In the genomic region with DNA sequence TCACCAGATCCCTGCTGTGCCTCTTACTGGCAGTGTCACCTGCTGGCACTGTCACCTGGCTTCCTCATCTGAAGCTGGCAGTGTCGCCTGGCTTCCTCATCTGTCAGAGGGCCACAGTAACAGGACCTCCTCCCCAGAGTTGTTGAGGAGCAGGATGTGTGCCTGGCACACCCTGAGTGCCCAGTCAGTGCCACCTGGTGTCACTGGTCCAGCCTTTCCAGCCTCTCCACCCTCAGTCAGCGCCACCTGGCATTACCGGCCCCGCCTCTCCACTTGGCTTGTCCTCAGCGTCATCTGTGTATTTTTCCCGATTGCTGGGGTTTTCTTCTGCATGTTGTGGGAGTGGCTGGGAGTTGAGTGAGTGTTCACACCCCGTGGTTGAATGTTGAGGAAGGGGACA, we compare ENCODE assay signal across 9 cellular contexts. TPM values are rescaled to one million over a fixed set of nuclear protein-coding genes. Genes with fewer than 3 reads are reported as not detected.
DNase-seq lines count a peak whose midpoint lies in the region; ATAC-seq and TF ChIP-seq lines count a peak whose summit lies in the region.
"Had no signal": no experiment of that assay in that cellular context is flagged by ENCODE, and none has a peak within 500 bp of the region (broad histone marks: within the 10 kb centered on the region; RNA-seq: fewer than 3 reads in every experiment).

No MANE protein-coding gene starts in this region.

- H3K27ac ChIP-seq in epithelial cell of prostate (peak overlapping the region; percentile 5), thyroid gland (peak overlapping the region; percentile 19 to 71 (median 63))

- H3K36me3 Mint-ChIP-seq in activated T-cell treated with anti-CD3 and anti-CD28 coated beads, Interleukin-2, amount 50 U/mL, for 72 hours (ENCODE audit: insufficient read depth in 2 of 2): peaks cover 2 to 12% of the 10 kb centered on the region in 2 donors

- H3K27me3 ChIP-seq in thyroid gland: no peaks in the 10 kb centered on the region

- no peak for ATAC-seq in activated T-cell treated with anti-CD3 and anti-CD28 coated beads, Interleukin-2, amount 50 U/mL, for 72 hours (replicated peaks in 1 of 2)
- no peak for ATAC-seq in HG03469 (IDR thresholded peaks at IDR 0.05; ENCODE audit: unreplicated experiment)

- H3K4me3 ChIP-seq in thyroid gland (replicated peaks in 1 of 3): no peak overlapping the region

- H3K9me3 ChIP-seq in thyroid gland: no peaks in the 10 kb centered on the region

- peak overlapping the region; percentile 5 for H3K27ac Mint-ChIP-seq in activated T-cell treated with anti-CD3 and anti-CD28 coated beads, Interleukin-2, amount 50 U/mL, for 72 hours

- no peaks in the 10 kb centered on the region for H3K9me3 Mint-ChIP-seq in activated T-cell treated with anti-CD3 and anti-CD28 coated beads, Interleukin-2, amount 50 U/mL, for 72 hours

- TF ChIP-seq POLR2A in thyroid gland (IDR thresholded peaks at IDR 0.05): peak in 1 of 2 donors; percentile 16

- no peaks in the 10 kb centered on the region for H3K27me3 Mint-ChIP-seq in activated T-cell treated with anti-CD3 and anti-CD28 coated beads, Interleukin-2, amount 50 U/mL, for 72 hours (ENCODE audit: low read depth)

- peaks cover 28 to 56% of the 10 kb centered on the region in 2 donors for H3K4me1 ChIP-seq in thyroid gland

- intact Hi-C loops in thyroid gland (cut with DNase I): loop anchor here (5.0 kb wide), 1 partner anchor 115 kb away; no protein-coding TSS in a partner anchor

- no peaks in the 10 kb centered on the region for H3K36me3 ChIP-seq in thyroid gland

- no peak for TF ChIP-seq CTCF in thyroid gland (IDR thresholded peaks at IDR 0.05)

- H3K4me3 Mint-ChIP-seq in activated T-cell treated with anti-CD3 and anti-CD28 coated beads, Interleukin-2, amount 50 U/mL, for 72 hours: no peak overlapping the region

- no peak for DNase-seq in activated T-cell treated with anti-CD3 and anti-CD28 coated beads, Interleukin-2, amount 50 U/mL, for 72 hours
- DNase-seq in activated T-cell treated with anti-CD3 and anti-CD28 coated beads, Interleukin-2, amount 50 U/mL, for 1 hour: no peak
- peak; percentile 70 for DNase-seq in NCI-H345 treated with DMSO at 0.1 percent for 48 hours (lab: John Stamatoyannopoulos, UW; ENCODE audit: unreplicated experiment)
- no peak for DNase-seq in epithelial cell of prostate (ENCODE audit: low read depth, low spot score)
- DNase-seq in thyroid gland: peak; percentile 76 to 82
- DNase-seq in NCI-H82 treated with DMSO at 0.1 percent for 48 hours (lab: John Stamatoyannopoulos, UW; ENCODE audit: unreplicated experiment): no peak
- no peak for DNase-seq in activated gamma-delta T cell (lab: John Stamatoyannopoulos, UW)
- DNase-seq: H7 had no signal

- peaks cover 77% of the 10 kb centered on the region for H3K4me1 Mint-ChIP-seq in activated T-cell treated with anti-CD3 and anti-CD28 coated beads, Interleukin-2, amount 50 U/mL, for 72 hours (ENCODE audit: low read depth)

- 26 to 49% methylated on average over 6 to 7 of the region's 7 CpGs for WGBS in thyroid gland, 2 donors

RNA-seq across cellular contexts. Expression of gene USP10, which starts 37.9 kb away (rescaled TPM):
- total RNA-seq in activated T-cell treated with anti-CD3 and anti-CD28 coated beads, Interleukin-2, amount 50 U/mL, for 72 hours: 100 to 1,000 TPM; 103 to 117 TPM
- 10 to 100 TPM; 63.0 to 98.4 (median 70.9) TPM for total RNA-seq in thyroid gland

Comparison
In these comparisons a context has a peak if more than half of its experiments do, and no peak if none do; other contexts are left out.
1. DNase-seq: peak in NCI-H345 treated with DMSO at 0.1 percent for 48 hours (single experiment) and thyroid gland (2 of 2); none in activated T-cell treated with anti-CD3 and anti-CD28 coated beads, Interleukin-2, amount 50 U/mL, for 72 hours (0 of 2), activated T-cell treated with anti-CD3 and anti-CD28 coated beads, Interleukin-2, amount 50 U/mL, for 1 hour (single experiment), epithelial cell of prostate (single experiment), NCI-H82 treated with DMSO at 0.1 percent for 48 hours (single experiment) and activated gamma-delta T cell (single experiment).